ENCODE assay signal across 8 cellular contexts in genomic region chr1:9687876-9688582, GRCh38. TPM values are rescaled to one million over a fixed set of nuclear protein-coding genes. Genes with fewer than 3 reads are reported as not detected.
DNase-seq lines count a peak whose midpoint lies in the region; ATAC-seq and TF ChIP-seq lines count a peak whose summit lies in the region.

No MANE protein-coding gene starts in this region.

- H3K18ac ChIP-seq in mesendoderm (ENCODE audit: low read length), result no peak overlapping the region

- H3K9me3 Mint-ChIP-seq in activated CD4-positive, alpha-beta T cell treated with anti-CD3 and anti-CD28 coated beads, Interleukin-2, amount 10 ng/mL, durations not matched to agents 24 days and 14 days, result no peaks in the 10 kb centered on the region

- H3K27ac Mint-ChIP-seq in activated CD4-positive, alpha-beta T cell treated with anti-CD3 and anti-CD28 coated beads, Interleukin-2, amount 10 ng/mL, durations not matched to agents 24 days and 14 days, result peak overlapping the region; percentile 87

- H3K27me3 ChIP-seq in colonic mucosa (peaks cover 11% of the 10 kb centered on the region), mesendoderm (ENCODE audit: insufficient read depth, low read length, poor library complexity) (peaks cover 9% of the 10 kb centered on the region)

- no peak overlapping the region for H2BK15ac ChIP-seq in mesendoderm (replicated peaks; ENCODE audit: low read depth)

- no peak overlapping the region for H2BK120ac ChIP-seq in mesendoderm (ENCODE audit: low read depth, low read length)

- no peak overlapping the region for H4K5ac ChIP-seq in mesendoderm (ENCODE audit: low read length)

- peak overlapping the region; percentile 44 for H3K4me3 ChIP-seq in colonic mucosa
- peak overlapping the region; percentile 40 for H3K4me3 ChIP-seq in mesendoderm (ENCODE audit: low read length)

- H3K36me3 ChIP-seq in colonic mucosa (no peaks in the 10 kb centered on the region), mesendoderm (ENCODE audit: control insufficient read depth, insufficient read depth, low read length) (no peaks in the 10 kb centered on the region)

- intact Hi-C loops in activated CD4-positive, alpha-beta T cell treated with anti-CD3 and anti-CD28 coated beads, Interleukin-2, amount 10 ng/mL, durations not matched to agents 24 days and 14 days (cut with micrococcal nuclease), result loop anchor here (1.0 to 2.0 kb wide), 3 partner anchors 29 to 61 kb away; no protein-coding TSS in a partner anchor
- intact Hi-C loops in colonic mucosa (cut with DNase I), result no loop called here

- no CpG with 5 or more reads among the region's 34 CpGs for WGBS in mesendoderm (ENCODE audit: extremely low coverage, insufficient coverage, low lambda C conversion rate)

- peaks cover 40% of the 10 kb centered on the region for H3K36me3 Mint-ChIP-seq in activated CD4-positive, alpha-beta T cell treated with anti-CD3 and anti-CD28 coated beads, Interleukin-2, amount 10 ng/mL, durations not matched to agents 24 days and 14 days (ENCODE audit: low read depth)

- H3K9ac ChIP-seq in colonic mucosa (ENCODE audit: low read depth in 2 of 2, low read length in 2 of 2) (peak overlapping the region in 1 of 2 donors; percentile 41), mesendoderm (ENCODE audit: low read length) (peak overlapping the region; percentile 57)

- H2BK5ac ChIP-seq in mesendoderm (ENCODE audit: low read length), result no peak overlapping the region

- no peak overlapping the region for H3K27ac ChIP-seq in colonic mucosa
- H3K27ac ChIP-seq in mesendoderm (ENCODE audit: low read depth, low read length), result no peak overlapping the region

- H3K4me1 ChIP-seq in colonic mucosa (peaks cover 15% of the 10 kb centered on the region), mesendoderm (ENCODE audit: control insufficient read depth, low read depth, low read length) (peaks cover 2% of the 10 kb centered on the region)

- H3K56ac ChIP-seq in mesendoderm (ENCODE audit: low read length), result peak overlapping the region; percentile 81

- ATAC-seq in HG02870 (IDR thresholded peaks at IDR 0.05; ENCODE audit: unreplicated experiment), result no peak

- peaks cover 68% of the 10 kb centered on the region for H3K4me1 Mint-ChIP-seq in activated CD4-positive, alpha-beta T cell treated with anti-CD3 and anti-CD28 coated beads, Interleukin-2, amount 10 ng/mL, durations not matched to agents 24 days and 14 days

- H3K79me2 ChIP-seq in mesendoderm (ENCODE audit: control insufficient read depth, insufficient read depth, low read length), result no peaks in the 10 kb centered on the region

- H3K4me2 ChIP-seq in mesendoderm (ENCODE audit: low read length), result peak overlapping the region; percentile 99

- H3K79me1 ChIP-seq in mesendoderm (ENCODE audit: low read length), result no peaks in the 10 kb centered on the region

- peak; percentile 69 for DNase-seq in activated CD4-positive, alpha-beta T cell treated with anti-CD3 and anti-CD28 coated beads, Interleukin-2, amount 10 ng/mL, durations not matched to agents 24 days and 14 days
- no peak for DNase-seq in activated CD4-positive, alpha-beta T cell treated with anti-CD3 and anti-CD28 coated beads for 1 hour
- DNase-seq in NCI-H345 treated with DMSO at 0.1 percent for 48 hours (lab: John Stamatoyannopoulos, UW; ENCODE audit: unreplicated experiment) (peak; percentile 54), colonic mucosa (peak; percentile 25), mesendoderm (no peak), SKM-1 treated with dmso at 0.1 percent for 144 hours (lab: John Stamatoyannopoulos, UW; ENCODE audit: unreplicated experiment) (no peak), COR-L47 (lab: John Stamatoyannopoulos, UW) (no peak)

- no peak for TF ChIP-seq CTCF in colonic mucosa (IDR thresholded peaks at IDR 0.05)

- H3K27me3 Mint-ChIP-seq in activated CD4-positive, alpha-beta T cell treated with anti-CD3 and anti-CD28 coated beads, Interleukin-2, amount 10 ng/mL, durations not matched to agents 24 days and 14 days, result no peaks in the 10 kb centered on the region

- no peak overlapping the region for H3K23ac ChIP-seq in mesendoderm (ENCODE audit: low read length)

- no peaks in the 10 kb centered on the region for H3K9me3 ChIP-seq in colonic mucosa

- peak overlapping the region; percentile 78 for H3K4me3 Mint-ChIP-seq in activated CD4-positive, alpha-beta T cell treated with anti-CD3 and anti-CD28 coated beads, Interleukin-2, amount 10 ng/mL, durations not matched to agents 24 days and 14 days

- H4K8ac ChIP-seq in mesendoderm (ENCODE audit: low read depth, low read length), result no peak overlapping the region

- no peak overlapping the region for H2AK5ac ChIP-seq in mesendoderm (ENCODE audit: low read length)

- no peak overlapping the region for H3K4ac ChIP-seq in mesendoderm (ENCODE audit: low read depth, low read length)

RNA-seq across cellular contexts. Expression of gene PIK3CD, which starts 36.5 kb away (rescaled TPM):
- total RNA-seq in activated CD4-positive, alpha-beta T cell treated with anti-CD3 and anti-CD28 coated beads, Interleukin-2, amount 10 ng/mL, durations not matched to agents 24 days and 14 days, result 233 TPM in 2 replicates
- total RNA-seq in colonic mucosa, result 1 to 10 TPM; 3.5 TPM
- 2.4 TPM for polyA plus RNA-seq in mesendoderm (2013, experiment 1 of 2)
- 2.5 TPM for polyA plus RNA-seq in mesendoderm (2013, experiment 2 of 2)

Comparison
In these comparisons a context has a peak if more than half of its experiments do, and no peak if none do; other contexts are left out.
1. DNase-seq: peak in activated CD4-positive, alpha-beta T cell treated with anti-CD3 and anti-CD28 coated beads, Interleukin-2, amount 10 ng/mL, durations not matched to agents 24 days and 14 days (single experiment), NCI-H345 treated with DMSO at 0.1 percent for 48 hours (single experiment) and colonic mucosa (single experiment); none in activated CD4-positive, alpha-beta T cell treated with anti-CD3 and anti-CD28 coated beads for 1 hour (single experiment), mesendoderm (single experiment), SKM-1 treated with dmso at 0.1 percent for 144 hours (single experiment) and COR-L47 (single experiment).
2. RNA of gene PIK3CD, which starts 36.5 kb away (total RNA-seq): 233 TPM in activated CD4-positive, alpha-beta T cell treated with anti-CD3 and anti-CD28 coated beads, Interleukin-2, amount 10 ng/mL, durations not matched to agents 24 days and 14 days; 3.5 TPM in colonic mucosa; every median in the first group is over 10 times any median in the second.